ENCODE assay signal across 8 cellular contexts in the genomic region with DNA sequence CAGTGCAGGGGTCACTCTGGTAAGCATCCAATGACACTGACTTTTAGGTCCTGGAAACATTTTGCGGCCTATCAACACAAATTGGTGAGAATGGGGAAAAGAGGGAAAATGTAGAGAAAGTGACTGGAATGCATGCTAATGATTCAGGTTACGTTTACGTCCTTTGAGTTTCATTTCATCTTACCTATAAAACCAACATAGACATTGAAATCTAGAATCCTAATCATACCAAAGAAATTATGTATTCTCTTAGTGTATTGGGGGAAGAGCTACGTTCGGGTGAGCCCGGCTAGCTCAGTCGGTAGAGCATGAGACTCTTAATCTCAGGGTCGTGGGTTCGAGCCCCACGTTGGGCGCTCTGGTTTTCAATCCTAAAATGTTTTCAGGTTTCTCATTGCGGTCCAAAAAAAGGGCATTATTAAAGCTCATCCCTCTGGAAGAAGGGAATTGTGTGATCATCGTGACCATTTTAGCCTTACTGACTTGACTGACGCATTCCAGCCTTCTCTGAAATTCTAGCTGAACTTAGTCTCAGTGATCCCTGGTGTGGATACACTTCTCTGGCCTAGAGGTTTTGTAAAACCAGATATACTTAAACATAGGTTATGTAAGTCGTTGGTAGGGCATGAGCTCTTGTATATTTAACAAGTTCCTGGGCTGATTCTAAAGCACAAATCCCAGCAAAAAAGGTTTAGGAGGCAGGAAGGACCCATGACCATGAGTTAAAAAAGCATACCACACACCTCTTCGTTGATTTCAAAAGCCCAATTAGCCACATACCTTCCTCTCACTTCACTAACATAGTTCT. TPM values are rescaled to one million over a fixed set of nuclear protein-coding genes. Genes with fewer than 3 reads are reported as not detected.
DNase-seq lines count a peak whose midpoint lies in the region; ATAC-seq and TF ChIP-seq lines count a peak whose summit lies in the region.

No MANE protein-coding gene starts in this region.

- H4K8ac ChIP-seq in IMR-90 (ENCODE audit: low read depth in 2 of 2, low read length in 2 of 2) (no peak overlapping the region), neuronal stem cell (ENCODE audit: low read depth, low read length) (no peak overlapping the region)

- no peak overlapping the region for H3K27ac ChIP-seq in IMR-90 (ENCODE audit: insufficient read depth, low read length)
- no peak overlapping the region for H3K27ac ChIP-seq in neuronal stem cell (replicated peaks; ENCODE audit: low read length)

- H4K5ac ChIP-seq in IMR-90 (ENCODE audit: low read depth, low read length), result no peak overlapping the region

- no peaks in the 10 kb centered on the region for H3K36me3 Mint-ChIP-seq in effector memory CD8-positive, alpha-beta T cell (ENCODE audit: insufficient read depth)

- dilution Hi-C loops in IMR-90 (cut with HindIII; ENCODE audit: low sequenced_read_pairs, unreplicated experiment), result no loop called here

- H3K23ac ChIP-seq in IMR-90 (ENCODE audit: low read depth, low read length), result no peak overlapping the region
- H3K23ac ChIP-seq in neuronal stem cell (ENCODE audit: low read depth, low read length, poor library complexity), result no peak overlapping the region

- H3K9me1 ChIP-seq in IMR-90 (ENCODE audit: insufficient read depth, low read length), result no peaks in the 10 kb centered on the region

- H3K27me3 ChIP-seq in IMR-90 (ENCODE audit: control insufficient read depth, insufficient read depth, low read length), result no peaks in the 10 kb centered on the region
- H3K27me3 ChIP-seq in neuronal stem cell (ENCODE audit: control insufficient read depth in 3 of 3, insufficient read depth in 3 of 3, low read depth in 1 of 3, low read length in 3 of 3), result no peaks in the 10 kb centered on the region

- in situ Hi-C loops in IMR-90 (cut with MboI; ENCODE audit: low sequenced_read_pairs), result no loop called here

- H3K4me1 ChIP-seq in IMR-90 (ENCODE audit: control insufficient read depth, insufficient read depth, low read length) (no peaks in the 10 kb centered on the region), neuronal stem cell (ENCODE audit: control insufficient read depth in 2 of 2, insufficient read depth in 1 of 2, low read depth in 1 of 2, low read length in 2 of 2) (peaks cover 0 to 3% of the 10 kb centered on the region in 2 donors)

- no peak for TF ChIP-seq CTCF in IMR-90 (conservative IDR thresholded peaks at IDR 0.05; ENCODE audit: low read depth, low read length)

- peak overlapping the region in 1 of 2 donors; percentile 56 for H3K4me3 Mint-ChIP-seq in effector memory CD8-positive, alpha-beta T cell

- H2BK20ac ChIP-seq in IMR-90 (ENCODE audit: low read depth, low read length), result no peak overlapping the region

- WGBS in IMR-90 (ENCODE audit: extremely low coverage in 2 of 2, insufficient read length in 1 of 2), 2 experiments, result 63% methylated on average over 1 of the region's 16 CpGs; no CpG with 5 or more reads in 1 of the 2 experiments
- WGBS in neuronal stem cell (ENCODE audit: extremely low coverage in 2 of 2, insufficient read length in 2 of 2, insufficient replicate concordance in 1 of 2), 2 donors, result no CpG with 5 or more reads among the region's 16 CpGs

- no peaks in the 10 kb centered on the region for H3K9me3 Mint-ChIP-seq in effector memory CD8-positive, alpha-beta T cell

- no peak overlapping the region for H2BK15ac ChIP-seq in IMR-90 (ENCODE audit: low read depth, low read length)
- no peak overlapping the region for H2BK15ac ChIP-seq in neuronal stem cell (ENCODE audit: low read length)

- H2BK12ac ChIP-seq in neuronal stem cell (ENCODE audit: low read length), result no peak overlapping the region

- H3K79me1 ChIP-seq in IMR-90 (ENCODE audit: low read depth in 1 of 2, low read length in 2 of 2), result no peaks in the 10 kb centered on the region
- no peaks in the 10 kb centered on the region for H3K79me1 ChIP-seq in neuronal stem cell (ENCODE audit: low read depth, low read length)

- POLR2A ChIA-PET in IMR-90 (lab: Charles Lee; ENCODE audit: unreplicated experiment), result interaction anchor here (0.8 kb wide), 1 partner anchor 12 kb away, joined by 3 read pairs; no protein-coding TSS in a partner anchor

- no peak overlapping the region for H3K9ac ChIP-seq in IMR-90 (ENCODE audit: low read depth, low read length)
- H3K9ac ChIP-seq in neuronal stem cell (ENCODE audit: low read depth, low read length, poor library complexity), result no peak overlapping the region

- no peak for TF ChIP-seq POLR2A in IMR-90 (IDR thresholded peaks at IDR 0.05; ENCODE audit: low read depth, low read length)

- H3K4me1 Mint-ChIP-seq in effector memory CD8-positive, alpha-beta T cell (ENCODE audit: low read depth in 2 of 2), result peaks cover 2 to 5% of the 10 kb centered on the region in 2 donors

- no peak overlapping the region for H2AK9ac ChIP-seq in IMR-90 (replicated peaks; ENCODE audit: low read depth, low read length, poor library complexity)

- no peaks in the 10 kb centered on the region for H3K9me3 ChIP-seq in IMR-90 (ENCODE audit: control insufficient read depth, insufficient read depth, low read length)
- peaks cover 0 to under 1% of the 10 kb centered on the region in 2 donors for H3K9me3 ChIP-seq in neuronal stem cell (replicated peaks in 1 of 2; ENCODE audit: control insufficient read depth in 2 of 2, insufficient read depth in 1 of 2, low read depth in 1 of 2, low read length in 2 of 2)

- H3K14ac ChIP-seq in IMR-90 (replicated peaks; ENCODE audit: low read depth, low read length) (no peak overlapping the region), neuronal stem cell (ENCODE audit: low read length) (no peak overlapping the region)

- no peak overlapping the region for H3K56ac ChIP-seq in IMR-90 (ENCODE audit: extremely low read depth, insufficient read depth, low read length)

- ATAC-seq in IMR-90 (ENCODE audit: low read depth) (peak; percentile 79), HG02852 (IDR thresholded peaks at IDR 0.05; ENCODE audit: unreplicated experiment) (no peak), HG02588 (IDR thresholded peaks at IDR 0.05; ENCODE audit: unreplicated experiment) (no peak)
- ATAC-seq in effector memory CD8-positive, alpha-beta T cell (replicated peaks), result no peak

- CTCF ChIA-PET in IMR-90 (lab: Yijun Ruan, JAX), result interaction anchor here (1.4 kb wide), 1 partner anchor 39 kb away, joined by 5 read pairs; no protein-coding TSS in a partner anchor

- no peak overlapping the region for H3K4ac ChIP-seq in IMR-90 (ENCODE audit: low read depth, low read length)
- no peak overlapping the region for H3K4ac ChIP-seq in neuronal stem cell (ENCODE audit: low read length)

- H3K27me3 Mint-ChIP-seq in effector memory CD8-positive, alpha-beta T cell, result no peaks in the 10 kb centered on the region

- TF ChIP-seq RAD21 in IMR-90 (IDR thresholded peaks at IDR 0.05; ENCODE audit: low read length), result no peak

- H2BK5ac ChIP-seq in IMR-90 (ENCODE audit: low read depth, low read length, poor library complexity, severe bottlenecking) (peak overlapping the region; percentile 52), neuronal stem cell (ENCODE audit: low read length) (no peak overlapping the region)

- H3K18ac ChIP-seq in IMR-90 (ENCODE audit: low read depth, low read length) (no peak overlapping the region), neuronal stem cell (ENCODE audit: low read length) (no peak overlapping the region)

- no peak overlapping the region for H2AFZ ChIP-seq in IMR-90 (replicated peaks; ENCODE audit: low read length, poor library complexity)
- H2AFZ ChIP-seq in neuronal stem cell (ENCODE audit: low read length), result peak overlapping the region; percentile 87

- peaks cover 9% of the 10 kb centered on the region for H4K20me1 ChIP-seq in IMR-90 (ENCODE audit: insufficient read depth, low read length)

- intact Hi-C loops in IMR-90 (cut with micrococcal nuclease), result loop anchor here (1.0 to 10.0 kb wide), 3 partner anchors 12 to 232 kb away; no protein-coding TSS in a partner anchor

- H3K27ac Mint-ChIP-seq in effector memory CD8-positive, alpha-beta T cell, result peak overlapping the region; percentile 89

- TSS peak; percentile 100 for BruUV-seq in IMR-90 (replicated peaks; lab: Mats Ljungman, UMichigan)

- H3K36me3 ChIP-seq in IMR-90 (ENCODE audit: control insufficient read depth, insufficient read depth, low read length), result no peaks in the 10 kb centered on the region
- H3K36me3 ChIP-seq in neuronal stem cell (replicated peaks in 1 of 2; ENCODE audit: control insufficient read depth in 2 of 2, insufficient read depth in 2 of 2, low read length in 2 of 2), result no peaks in the 10 kb centered on the region

- H2AK5ac ChIP-seq in IMR-90 (ENCODE audit: low read depth, low read length), result no peak overlapping the region
- no peak overlapping the region for H2AK5ac ChIP-seq in neuronal stem cell (ENCODE audit: low read depth, low read length)

- no peak overlapping the region for H2BK120ac ChIP-seq in IMR-90 (ENCODE audit: low read depth, low read length)
- H2BK120ac ChIP-seq in neuronal stem cell (ENCODE audit: low read depth, low read length), result no peak overlapping the region

- H3K4me3 ChIP-seq in IMR-90 (ENCODE audit: insufficient read depth, low read depth, low read length) (peak overlapping the region; percentile 12; the same call in 1 of the 2 replicates), neuronal stem cell (ENCODE audit: low read length in 2 of 2) (peak overlapping the region; percentile 54 to 82)

- H4K91ac ChIP-seq in IMR-90 (ENCODE audit: insufficient read depth, low read depth, low read length) (no peak overlapping the region), neuronal stem cell (ENCODE audit: low read depth, low read length, poor library complexity) (no peak overlapping the region)

- peak; percentile 89 for DNase-seq in DMS114 treated with DMSO at 0.1 percent for 48 hours (lab: John Stamatoyannopoulos, UW; ENCODE audit: unreplicated experiment)
- peak; percentile 97 for DNase-seq in IMR-90
- DNase-seq in SK-N-DZ (ENCODE audit: low spot score), result peak; percentile 78
- DNase-seq in effector memory CD8-positive, alpha-beta T cell, result peak; percentile 25 to 52 (median 28)
- DNase-seq in neuronal stem cell (ENCODE audit: low spot score), result peak; percentile 63
- DNase-seq in cerebellum (ENCODE audit: low spot score), result no peak

- H3K4me2 ChIP-seq in IMR-90 (ENCODE audit: low read depth, low read length) (peak overlapping the region; percentile 45), neuronal stem cell (ENCODE audit: insufficient read depth, low read length, poor library complexity, severe bottlenecking) (peak overlapping the region; percentile 41)

RNA-seq across cellular contexts. Expression of a gene that starts 18.3 kb away (rescaled TPM):
- total RNA-seq in IMR-90 (2012; rRNA removed), result 49.2 and 50.2 TPM in 2 replicates
- polyA plus RNA-seq in IMR-90 (2012; rRNA removed), result 36.0 and 46.4 TPM in 2 replicates
- 13.5 and 14.4 TPM in 2 replicates for polyA plus RNA-seq in IMR-90 (2012; cell fraction: cytosol; rRNA removed)
- polyA plus RNA-seq in IMR-90 (2012; cell fraction: nucleus; rRNA removed; ENCODE audit: low replicate concordance), result 4.4 and 20.9 TPM in 2 replicates
- polyA plus RNA-seq in SK-N-DZ (2014; cell fraction: cytosol; rRNA removed), result 128 and 134 TPM in 2 replicates
- polyA plus RNA-seq in SK-N-DZ (2014; cell fraction: nucleus; rRNA removed), result 60.1 and 87.1 TPM in 2 replicates
- 47.8 TPM for polyA plus RNA-seq in neuronal stem cell (2013, experiment 1 of 2)
- polyA plus RNA-seq in neuronal stem cell (2013, experiment 2 of 2), result 44.3 TPM
- total RNA-seq in cerebellum, result 35.7 TPM

RNA-seq across cellular contexts. Expression of a gene that starts 40.3 kb away (rescaled TPM):
- total RNA-seq in IMR-90 (2012; rRNA removed) (12.2 and 15.4 TPM in 2 replicates), cerebellum (7.6 TPM)
- polyA plus RNA-seq in IMR-90 (2012; rRNA removed), result 15.2 and 16.7 TPM in 2 replicates
- polyA plus RNA-seq in IMR-90 (2012; cell fraction: cytosol; rRNA removed), result 11.9 and 18.6 TPM in 2 replicates
- 9.6 and 14.5 TPM in 2 replicates for polyA plus RNA-seq in IMR-90 (2012; cell fraction: nucleus; rRNA removed; ENCODE audit: low replicate concordance)
- polyA plus RNA-seq in SK-N-DZ (2014; cell fraction: cytosol; rRNA removed), result 24.2 and 28.6 TPM in 2 replicates
- 17.9 and 18.7 TPM in 2 replicates for polyA plus RNA-seq in SK-N-DZ (2014; cell fraction: nucleus; rRNA removed)
- polyA plus RNA-seq in neuronal stem cell (2013, experiment 1 of 2), result 18.0 TPM
- polyA plus RNA-seq in neuronal stem cell (2013, experiment 2 of 2), result 16.9 TPM

RNA-seq across cellular contexts. Expression of a gene that starts 56.4 kb away (rescaled TPM):
- total RNA-seq in IMR-90 (2012; rRNA removed), result not detected in 2 replicates
- polyA plus RNA-seq in IMR-90 (2012; rRNA removed), result not detected in 2 replicates
- not detected in 2 replicates for polyA plus RNA-seq in IMR-90 (2012; cell fraction: cytosol; rRNA removed)
- not detected in 2 replicates for polyA plus RNA-seq in IMR-90 (2012; cell fraction: nucleus; rRNA removed; ENCODE audit: low replicate concordance)
- polyA plus RNA-seq in SK-N-DZ (2014; cell fraction: cytosol; rRNA removed), result 0.03 and 0.16 TPM in 2 replicates
- polyA plus RNA-seq in SK-N-DZ (2014; cell fraction: nucleus; rRNA removed), result 0.17 TPM in 1 of 2 replicates, not detected in the other
- 0.04 TPM for polyA plus RNA-seq in neuronal stem cell (2013, experiment 1 of 2)
- 0.04 TPM for polyA plus RNA-seq in neuronal stem cell (2013, experiment 2 of 2)
- not detected for total RNA-seq in cerebellum
